Comparison of ENCODE assay signal across 8 cellular contexts in genomic region chr13:60397693-60398437, GRCh38. TPM values are rescaled to one million over a fixed set of nuclear protein-coding genes. Genes with fewer than 3 reads are reported as not detected.
DNase-seq lines count a peak whose midpoint lies in the region; ATAC-seq and TF ChIP-seq lines count a peak whose summit lies in the region.

No MANE protein-coding gene starts in this region.

- no peaks in the 10 kb centered on the region for H3K36me3 ChIP-seq in CD4-positive, alpha-beta memory T cell (ENCODE audit: insufficient read depth, low read length)
- H3K36me3 ChIP-seq in OCI-LY1 (ENCODE audit: insufficient read depth, low read length) (no peaks in the 10 kb centered on the region), neutrophil (no peaks in the 10 kb centered on the region), upper lobe of right lung (no peaks in the 10 kb centered on the region)

- H3K9me3 Mint-ChIP-seq in CD4-positive, alpha-beta memory T cell, result no peaks in the 10 kb centered on the region
- no peaks in the 10 kb centered on the region for H3K9me3 Mint-ChIP-seq in activated naive CD4-positive, alpha-beta T cell treated with anti-CD3 and anti-CD28 coated beads for 36 hours

- peak overlapping the region; percentile 72 for H3K9ac ChIP-seq in OCI-LY1 (ENCODE audit: low read length)

- H3K9me2 ChIP-seq in OCI-LY1 (ENCODE audit: low read depth, low read length), result no peaks in the 10 kb centered on the region

- peak overlapping the region; percentile 87 to 95 (median 92) for H3K4me3 Mint-ChIP-seq in CD4-positive, alpha-beta memory T cell
- H3K4me3 Mint-ChIP-seq in activated naive CD4-positive, alpha-beta T cell treated with anti-CD3 and anti-CD28 coated beads for 36 hours, result peak overlapping the region; percentile 82

- H2AFZ ChIP-seq in OCI-LY1 (ENCODE audit: low read length), result peak overlapping the region; percentile 6; the same call in 1 of the 2 replicates

- H3K4me3 ChIP-seq in CD4-positive, alpha-beta memory T cell (ENCODE audit: low read length in 2 of 2), result peak overlapping the region; percentile 26 to 57
- H3K4me3 ChIP-seq in OCI-LY1 (ENCODE audit: low read depth, low read length, poor library complexity, severe bottlenecking) (peak overlapping the region; percentile 74), neutrophil (ENCODE audit: low read depth in 1 of 2, low read length in 1 of 2) (peak overlapping the region; percentile 58 to 71), upper lobe of right lung (peak overlapping the region; percentile 73)

- CTCF ChIA-PET in CD4-positive, alpha-beta memory T cell (lab: Charles Lee; ENCODE audit: partially characterized antibody), result interaction anchor here (0.9 to 5.9 kb wide), 5 partner anchors 9 to 1007 kb away, joined by 3 to 30 read pairs (median 5); no protein-coding TSS in a partner anchor
- CTCF ChIA-PET in activated naive CD4-positive, alpha-beta T cell treated with anti-CD3 and anti-CD28 coated beads for 36 hours (lab: Charles Lee), result interaction anchor here (1.2 to 2.9 kb wide), 2 partner anchors 9 to 33 kb away, joined by 4 to 9 read pairs; no protein-coding TSS in a partner anchor

- no peaks in the 10 kb centered on the region for H3K79me2 ChIP-seq in OCI-LY1 (ENCODE audit: insufficient read depth, low read length)

- DNase-seq in CD4-positive, alpha-beta memory T cell, result peak in 2 of 5 donors; percentile 46 to 65
- DNase-seq in GM19238 (ENCODE audit: insufficient read length, low spot score) (peak; percentile 41), germinal center (ENCODE audit: low spot score) (peak; percentile 51), upper lobe of right lung (peak; percentile 88)
- DNase-seq in activated naive CD4-positive, alpha-beta T cell treated with anti-CD3 and anti-CD28 coated beads for 36 hours, result peak; percentile 49

- H4K20me1 ChIP-seq in OCI-LY1 (ENCODE audit: insufficient read depth, low read length), result no peaks in the 10 kb centered on the region

- H3K4me1 Mint-ChIP-seq in CD4-positive, alpha-beta memory T cell, result peaks cover 21 to 53% (median 29%) of the 10 kb centered on the region in 4 donors
- peaks cover 29% of the 10 kb centered on the region for H3K4me1 Mint-ChIP-seq in activated naive CD4-positive, alpha-beta T cell treated with anti-CD3 and anti-CD28 coated beads for 36 hours (ENCODE audit: low read depth)

- H3K27ac Mint-ChIP-seq in CD4-positive, alpha-beta memory T cell, result peak overlapping the region; percentile 89 to 97 (median 96)
- H3K27ac Mint-ChIP-seq in activated naive CD4-positive, alpha-beta T cell treated with anti-CD3 and anti-CD28 coated beads for 36 hours, result peak overlapping the region; percentile 93

- H3F3A ChIP-seq in OCI-LY1 (ENCODE audit: insufficient read depth, low read length), result no peaks in the 10 kb centered on the region

- H3K27me3 ChIP-seq in CD4-positive, alpha-beta memory T cell (ENCODE audit: insufficient read depth, low read length), result no peaks in the 10 kb centered on the region
- H3K27me3 ChIP-seq in OCI-LY1 (ENCODE audit: insufficient read depth, low read length) (no peaks in the 10 kb centered on the region), neutrophil (no peaks in the 10 kb centered on the region), upper lobe of right lung (no peaks in the 10 kb centered on the region)

- H3K36me3 Mint-ChIP-seq in CD4-positive, alpha-beta memory T cell, result peaks cover 0 to 9% of the 10 kb centered on the region in 2 donors
- H3K36me3 Mint-ChIP-seq in activated naive CD4-positive, alpha-beta T cell treated with anti-CD3 and anti-CD28 coated beads for 36 hours (ENCODE audit: low read depth), result peaks cover 1% of the 10 kb centered on the region

- no peaks in the 10 kb centered on the region for H3K27me3 Mint-ChIP-seq in CD4-positive, alpha-beta memory T cell
- no peaks in the 10 kb centered on the region for H3K27me3 Mint-ChIP-seq in activated naive CD4-positive, alpha-beta T cell treated with anti-CD3 and anti-CD28 coated beads for 36 hours (ENCODE audit: low read depth)

- TF ChIP-seq CTCF in OCI-LY1 (IDR thresholded peaks at IDR 0.05; ENCODE audit: low read length) (no peak), neutrophil (IDR thresholded peaks at IDR 0.05) (no peak), upper lobe of right lung (IDR thresholded peaks at IDR 0.05) (no peak)

- H3K27ac ChIP-seq in CD4-positive, alpha-beta memory T cell (ENCODE audit: low read depth, low read length), result peak overlapping the region; percentile 76
- H3K27ac ChIP-seq in OCI-LY1 (ENCODE audit: low read depth, low read length, poor library complexity, severe bottlenecking), result no peak overlapping the region
- H3K27ac ChIP-seq in neutrophil, result peak overlapping the region; percentile 79
- peak overlapping the region; percentile 95 for H3K27ac ChIP-seq in upper lobe of right lung

- H3K9me3 ChIP-seq in CD4-positive, alpha-beta memory T cell (ENCODE audit: control insufficient read depth in 1 of 2, low read length in 2 of 2), result no peaks in the 10 kb centered on the region
- H3K9me3 ChIP-seq in OCI-LY1 (ENCODE audit: low read length) (no peaks in the 10 kb centered on the region), neutrophil (no peaks in the 10 kb centered on the region), upper lobe of right lung (no peaks in the 10 kb centered on the region)

- ATAC-seq in HG03354 (IDR thresholded peaks at IDR 0.05; ENCODE audit: poor library complexity, severe bottlenecking, unreplicated experiment), result peak; percentile 36
- peak; percentile 52 for ATAC-seq in upper lobe of right lung

- intact Hi-C loops in CD4-positive, alpha-beta memory T cell (cut with micrococcal nuclease), result loop anchor here (2.0 kb wide), 1 partner anchor 233 kb away; no protein-coding TSS in a partner anchor
- intact Hi-C loops in activated naive CD4-positive, alpha-beta T cell treated with anti-CD3 and anti-CD28 coated beads for 36 hours (cut with micrococcal nuclease), result loop anchor here (2.0 kb wide), 2 partner anchors 63 to 131 kb away; no protein-coding TSS in a partner anchor
- intact Hi-C loops in upper lobe of right lung (cut with DNase I), result no loop called here

- POLR2A ChIA-PET in CD4-positive, alpha-beta memory T cell (lab: Charles Lee; ENCODE audit: partially characterized antibody), result interaction anchor here (0.7 to 1.5 kb wide), 2 partner anchors 9 to 14 kb away, joined by 3 to 4 read pairs; no protein-coding TSS in a partner anchor

- H3K4me2 ChIP-seq in OCI-LY1 (ENCODE audit: low read length), result peak overlapping the region; percentile 84

- peaks cover 34% of the 10 kb centered on the region for H3K4me1 ChIP-seq in CD4-positive, alpha-beta memory T cell (ENCODE audit: insufficient read depth, low read length)
- peaks cover 25% of the 10 kb centered on the region for H3K4me1 ChIP-seq in OCI-LY1 (ENCODE audit: insufficient read depth, low read length, severe bottlenecking)
- H3K4me1 ChIP-seq in neutrophil (ENCODE audit: control insufficient read depth in 1 of 2, insufficient read depth in 1 of 2, low read depth in 1 of 2, low read length in 1 of 2), result peaks cover 12 to 17% of the 10 kb centered on the region in 2 experiments
- peaks cover 11% of the 10 kb centered on the region for H3K4me1 ChIP-seq in upper lobe of right lung

RNA-seq across cellular contexts. Expression of gene TDRD3, which starts 0.8 kb away (rescaled TPM):
- total RNA-seq in CD4-positive, alpha-beta memory T cell, result 10 to 100 TPM; 29.4 to 34.9 TPM
- 1 to 10 TPM; 4.9 to 8.4 TPM for polyA plus RNA-seq in CD4-positive, alpha-beta memory T cell
- 10 to 100 TPM; 13.5 to 14.2 TPM for total RNA-seq in activated naive CD4-positive, alpha-beta T cell treated with anti-CD3 and anti-CD28 coated beads for 36 hours
- 25.6 TPM for total RNA-seq in upper lobe of right lung
